Comparison of ENCODE assay signal across 12 cellular contexts in the genomic region with DNA sequence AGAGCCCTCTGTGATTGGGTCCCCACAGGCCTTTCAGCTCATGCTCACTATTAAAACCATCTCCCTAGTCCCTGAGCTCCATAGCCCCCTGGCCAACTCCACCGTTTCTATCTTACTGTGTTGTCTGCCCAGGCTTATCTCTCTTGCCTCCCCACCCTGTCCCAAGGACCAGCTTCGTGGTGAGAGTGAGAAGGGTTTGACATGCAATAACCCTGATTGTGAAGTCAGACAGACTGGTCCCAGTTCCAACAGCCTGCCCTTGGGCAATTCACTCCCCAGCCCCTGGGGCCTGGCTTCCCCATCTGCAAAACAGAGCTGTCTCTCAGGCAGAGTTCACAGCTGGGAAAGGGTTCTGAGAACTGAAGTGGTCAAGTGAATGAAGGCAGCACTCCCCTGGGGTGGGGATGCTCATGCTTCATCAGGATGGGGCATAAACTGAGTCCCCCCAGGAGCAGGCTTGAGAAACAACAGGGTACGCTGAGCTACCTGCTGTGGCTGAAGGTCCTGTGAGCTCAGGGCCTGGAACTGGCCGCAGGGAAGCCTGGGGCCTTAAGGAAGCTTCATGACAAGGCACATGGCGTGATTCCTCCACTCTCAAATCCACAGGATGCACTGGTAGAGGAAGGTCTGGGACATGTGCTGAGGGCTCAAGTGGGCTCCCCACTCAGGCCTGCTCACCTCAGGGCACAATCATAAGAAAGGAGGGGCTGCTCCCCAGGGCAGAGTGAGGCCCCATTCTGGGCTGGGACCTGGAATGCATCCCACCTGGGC. TPM values are rescaled to one million over a fixed set of nuclear protein-coding genes. Genes with fewer than 3 reads are reported as not detected.
DNase-seq lines count a peak whose midpoint lies in the region; ATAC-seq and TF ChIP-seq lines count a peak whose summit lies in the region.
"Had no signal": no experiment of that assay in that cellular context is flagged by ENCODE, and none has a peak within 500 bp of the region (broad histone marks: within the 10 kb centered on the region; RNA-seq: fewer than 3 reads in every experiment).

No MANE protein-coding gene starts in this region.

- no peak overlapping the region for H3K4me3 ChIP-seq in dorsolateral prefrontal cortex
- no peak overlapping the region for H3K4me3 ChIP-seq in smooth muscle cell
- H3K4me3 ChIP-seq: vagina had no signal

- H3K27me3 ChIP-seq in dorsolateral prefrontal cortex (no peaks in the 10 kb centered on the region), smooth muscle cell (ENCODE audit: low read depth) (no peaks in the 10 kb centered on the region)
- H3K27me3 ChIP-seq: vagina had no signal

- no peaks in the 10 kb centered on the region for H3K9me3 Mint-ChIP-seq in activated CD4-positive, alpha-beta T cell treated with anti-CD3 and anti-CD28 coated beads, Interleukin-2, amount 10 ng/mL, durations not matched to agents 24 days and 14 days
- no peaks in the 10 kb centered on the region for H3K9me3 Mint-ChIP-seq in stimulated activated effector memory CD8-positive, alpha-beta T cell treated with anti-CD3 and anti-CD28 coated beads, Interleukin-12 subunit alpha, Interleukin-12 subunit beta, amount 100 ng/mL, for 72 hours
- H3K9me3 Mint-ChIP-seq in MCF 10A (ENCODE audit: unreplicated experiment), result no peaks in the 10 kb centered on the region
- H3K9me3 Mint-ChIP-seq: activated naive CD4-positive, alpha-beta T cell treated with anti-CD3 and anti-CD28 coated beads for 36 hours; memory B cell had no signal

- peaks cover 17% of the 10 kb centered on the region for H3K79me2 ChIP-seq in smooth muscle cell (ENCODE audit: low read depth)

- no peak for ATAC-seq in stimulated activated effector memory CD8-positive, alpha-beta T cell treated with anti-CD3 and anti-CD28 coated beads, Interleukin-12 subunit alpha, Interleukin-12 subunit beta, amount 100 ng/mL, for 72 hours

- TF ChIP-seq CTCF in dorsolateral prefrontal cortex (IDR thresholded peaks at IDR 0.05 in 54 of 56, conservative IDR thresholded peaks at IDR 0.05 in 2 of 56; ENCODE audit: low read depth in 1 of 56, partially characterized antibody in 56 of 56), result no peak
- no peak for TF ChIP-seq CTCF in smooth muscle cell (IDR thresholded peaks at IDR 0.05; ENCODE audit: borderline replicate concordance, insufficient read depth, poor library complexity, severe bottlenecking)
- no peak for TF ChIP-seq CTCF in MCF 10A (IDR thresholded peaks at IDR 0.05; ENCODE audit: unreplicated experiment)

- H3K9ac ChIP-seq in smooth muscle cell (ENCODE audit: low read depth), result no peak overlapping the region

- H3K27me3 Mint-ChIP-seq in activated CD4-positive, alpha-beta T cell treated with anti-CD3 and anti-CD28 coated beads, Interleukin-2, amount 10 ng/mL, durations not matched to agents 24 days and 14 days, result no peaks in the 10 kb centered on the region
- no peaks in the 10 kb centered on the region for H3K27me3 Mint-ChIP-seq in MCF 10A (ENCODE audit: insufficient read depth, unreplicated experiment)
- H3K27me3 Mint-ChIP-seq: memory B cell had no signal

- no peak for DNase-seq in activated CD4-positive, alpha-beta T cell treated with anti-CD3 and anti-CD28 coated beads, Interleukin-2, amount 10 ng/mL, durations not matched to agents 24 days and 14 days
- DNase-seq in activated CD4-positive, alpha-beta T cell treated with anti-CD3 and anti-CD28 coated beads for 48 hours, result no peak
- peak; percentile 69 for DNase-seq in OCI-M1 (lab: John Stamatoyannopoulos, UW)
- peak in 2 of 10 donors; percentile 21 to 39 for DNase-seq in dorsolateral prefrontal cortex
- peak in 1 of 2 donors; percentile 49 for DNase-seq in stimulated activated effector memory CD8-positive, alpha-beta T cell treated with anti-CD3 and anti-CD28 coated beads, Interleukin-12 subunit alpha, Interleukin-12 subunit beta, amount 100 ng/mL, for 72 hours (ENCODE audit: low spot score in 2 of 2)
- no peak for DNase-seq in smooth muscle cell (lab: John Stamatoyannopoulos, UW; ENCODE audit: unreplicated experiment)
- DNase-seq in MCF 10A (ENCODE audit: unreplicated experiment), result no peak
- DNase-seq in NCI-H2227 treated with DMSO at 0.1 percent for 48 hours (lab: John Stamatoyannopoulos, UW), result no peak
- DNase-seq: activated CD4-positive, alpha-beta T cell treated with anti-CD3 and anti-CD28 coated beads, Interleukin-2, amount 50 U/mL, for 1 hour; activated naive CD4-positive, alpha-beta T cell treated with anti-CD3 and anti-CD28 coated beads for 36 hours had no signal

- peaks cover 46% of the 10 kb centered on the region for H3K4me1 Mint-ChIP-seq in activated CD4-positive, alpha-beta T cell treated with anti-CD3 and anti-CD28 coated beads, Interleukin-2, amount 10 ng/mL, durations not matched to agents 24 days and 14 days
- H3K4me1 Mint-ChIP-seq in stimulated activated effector memory CD8-positive, alpha-beta T cell treated with anti-CD3 and anti-CD28 coated beads, Interleukin-12 subunit alpha, Interleukin-12 subunit beta, amount 100 ng/mL, for 72 hours, result peaks cover 48% of the 10 kb centered on the region
- peaks cover 5% of the 10 kb centered on the region for H3K4me1 Mint-ChIP-seq in MCF 10A (ENCODE audit: insufficient read depth, unreplicated experiment)

- CTCF ChIA-PET in MCF 10A (lab: Yijun Ruan, JAX), result interaction anchor here (0.5 to 3.3 kb wide), 9 partner anchors 10 to 756 kb away, joined by 3 to 34 read pairs (median 3); no protein-coding TSS in a partner anchor

- no peak overlapping the region for H3K4me2 ChIP-seq in smooth muscle cell

- no peaks in the 10 kb centered on the region for H3K36me3 ChIP-seq in smooth muscle cell (ENCODE audit: low read depth)

- H3K4me3 Mint-ChIP-seq in activated CD4-positive, alpha-beta T cell treated with anti-CD3 and anti-CD28 coated beads, Interleukin-2, amount 10 ng/mL, durations not matched to agents 24 days and 14 days, result no peak overlapping the region
- no peak overlapping the region for H3K4me3 Mint-ChIP-seq in stimulated activated effector memory CD8-positive, alpha-beta T cell treated with anti-CD3 and anti-CD28 coated beads, Interleukin-12 subunit alpha, Interleukin-12 subunit beta, amount 100 ng/mL, for 72 hours
- H3K4me3 Mint-ChIP-seq in MCF 10A (ENCODE audit: unreplicated experiment), result no peak overlapping the region
- H3K4me3 Mint-ChIP-seq: activated naive CD4-positive, alpha-beta T cell treated with anti-CD3 and anti-CD28 coated beads for 36 hours; memory B cell had no signal

- POLR2A ChIA-PET in MCF 10A (lab: Yijun Ruan, JAX), result interaction anchor here (0.6 to 1.3 kb wide), 4 partner anchors 11 to 741 kb away, joined by 3 to 5 read pairs (median 3); no protein-coding TSS in a partner anchor

- peaks cover 24% of the 10 kb centered on the region for H3K36me3 Mint-ChIP-seq in activated CD4-positive, alpha-beta T cell treated with anti-CD3 and anti-CD28 coated beads, Interleukin-2, amount 10 ng/mL, durations not matched to agents 24 days and 14 days (ENCODE audit: low read depth)
- peaks cover 37% of the 10 kb centered on the region for H3K36me3 Mint-ChIP-seq in stimulated activated effector memory CD8-positive, alpha-beta T cell treated with anti-CD3 and anti-CD28 coated beads, Interleukin-12 subunit alpha, Interleukin-12 subunit beta, amount 100 ng/mL, for 72 hours
- peaks cover 17% of the 10 kb centered on the region for H3K36me3 Mint-ChIP-seq in MCF 10A (ENCODE audit: insufficient read depth, unreplicated experiment)

- H2AFZ ChIP-seq in smooth muscle cell (ENCODE audit: low read depth), result no peak overlapping the region

- H3K27ac Mint-ChIP-seq in activated CD4-positive, alpha-beta T cell treated with anti-CD3 and anti-CD28 coated beads, Interleukin-2, amount 10 ng/mL, durations not matched to agents 24 days and 14 days, result peak overlapping the region; percentile 34
- H3K27ac Mint-ChIP-seq in stimulated activated effector memory CD8-positive, alpha-beta T cell treated with anti-CD3 and anti-CD28 coated beads, Interleukin-12 subunit alpha, Interleukin-12 subunit beta, amount 100 ng/mL, for 72 hours, result peak overlapping the region; percentile 73
- H3K27ac Mint-ChIP-seq in MCF 10A (ENCODE audit: low read depth, unreplicated experiment), result no peak overlapping the region
- H3K27ac Mint-ChIP-seq: memory B cell had no signal

- intact Hi-C loops in activated CD4-positive, alpha-beta T cell treated with anti-CD3 and anti-CD28 coated beads, Interleukin-2, amount 10 ng/mL, durations not matched to agents 24 days and 14 days (cut with micrococcal nuclease), result loop anchor here (2.0 to 10.0 kb wide), 5 partner anchors 53 to 1313 kb away; a partner anchor contains a TSS
- intact Hi-C loops in dorsolateral prefrontal cortex (cut with DNase I) (loop anchor here (2.0 to 10.0 kb wide), 5 partner anchors 53 to 1311 kb away; a partner anchor contains a TSS), MCF 10A (cut with micrococcal nuclease) (no loop called here)

- H3F3A ChIP-seq in smooth muscle cell (ENCODE audit: low read depth), result no peaks in the 10 kb centered on the region

- 71% methylated on average over 5 of the region's 5 CpGs for WGBS in smooth muscle cell (ENCODE audit: low lambda C conversion rate)

- no TSS peak for BruUV-seq in MCF 10A (replicated peaks; lab: Mats Ljungman, UMichigan)

- H4K20me1 ChIP-seq in smooth muscle cell (ENCODE audit: low read depth), result peaks cover 24% of the 10 kb centered on the region

- H3K9me3 ChIP-seq in smooth muscle cell (replicated peaks; ENCODE audit: low read depth), result no peaks in the 10 kb centered on the region
- H3K9me3 ChIP-seq: vagina had no signal

- peak overlapping the region in 44 of 59 donors; percentile 5 to 95 (median 70) for H3K27ac ChIP-seq in dorsolateral prefrontal cortex
- H3K27ac ChIP-seq in smooth muscle cell (ENCODE audit: low read depth), result no peak overlapping the region
- H3K27ac ChIP-seq: vagina had no signal

- H3K4me1 ChIP-seq in smooth muscle cell (ENCODE audit: low read depth), result peaks cover 7% of the 10 kb centered on the region

RNA-seq across cellular contexts. Expression of a gene that starts 1.8 kb away (rescaled TPM):
- 157 and 161 TPM in 2 replicates for total RNA-seq in activated CD4-positive, alpha-beta T cell treated with anti-CD3 and anti-CD28 coated beads, Interleukin-2, amount 10 ng/mL, durations not matched to agents 24 days and 14 days
- 10 to 100 TPM; 36.9 to 90.0 (median 52.6) TPM for total RNA-seq in dorsolateral prefrontal cortex
- 24.3 and 28.5 TPM in 2 replicates for total RNA-seq in smooth muscle cell
- polyA plus RNA-seq in smooth muscle cell, result 29.7 and 35.2 TPM in 2 replicates
- 76.5 and 76.9 TPM in 2 replicates for total RNA-seq in MCF 10A (2022)
